1 cellular context compared by ENCODE assay signal in the genomic region with DNA sequence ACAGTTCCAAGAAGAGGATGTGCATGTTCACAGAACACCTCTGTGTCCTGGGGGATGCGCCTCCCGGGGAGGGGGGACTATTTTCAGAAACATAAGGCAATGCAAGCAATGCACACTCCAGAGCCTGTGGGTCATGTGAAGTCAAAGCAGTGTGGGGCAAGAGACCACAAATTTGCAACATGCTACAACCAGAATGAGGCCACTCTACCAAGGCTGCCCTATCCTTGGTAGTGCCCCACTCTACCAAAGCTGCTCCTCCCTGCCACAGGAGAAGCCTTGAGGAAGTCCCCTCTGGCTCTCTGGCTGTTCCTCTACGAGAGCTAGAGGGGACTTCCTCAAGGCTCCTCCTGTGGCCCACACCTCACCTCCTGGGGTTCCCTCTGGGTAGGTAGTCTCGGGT.
TF ChIP-seq lines count a peak whose summit lies in the region.

No MANE protein-coding gene starts in this region.

TF ChIP-seq in GM12878, 131 proteins besides CTCF, POLR2A, EP300 and RAD21 (continued from another document):
- TF ChIP-seq HCFC1 (IDR thresholded peaks at IDR 0.05; ENCODE audit: low read length): no peak
- no peak for TF ChIP-seq SMARCA5 (IDR thresholded peaks at IDR 0.05)
- no peak for TF ChIP-seq SUPT20H (IDR thresholded peaks at IDR 0.05; ENCODE audit: borderline replicate concordance, control insufficient read depth, low read depth, low read length)
- no peak for TF ChIP-seq EED (IDR thresholded peaks at IDR 0.05; ENCODE audit: low read depth)
- no peak for TF ChIP-seq TAF1 (IDR thresholded peaks at IDR 0.05; ENCODE audit: borderline replicate concordance, low read depth, low read length)
- no peak for TF ChIP-seq POLR2AphosphoS2 (IDR thresholded peaks at IDR 0.05; ENCODE audit: low read depth, low read length)
- TF ChIP-seq, protein P1, sequence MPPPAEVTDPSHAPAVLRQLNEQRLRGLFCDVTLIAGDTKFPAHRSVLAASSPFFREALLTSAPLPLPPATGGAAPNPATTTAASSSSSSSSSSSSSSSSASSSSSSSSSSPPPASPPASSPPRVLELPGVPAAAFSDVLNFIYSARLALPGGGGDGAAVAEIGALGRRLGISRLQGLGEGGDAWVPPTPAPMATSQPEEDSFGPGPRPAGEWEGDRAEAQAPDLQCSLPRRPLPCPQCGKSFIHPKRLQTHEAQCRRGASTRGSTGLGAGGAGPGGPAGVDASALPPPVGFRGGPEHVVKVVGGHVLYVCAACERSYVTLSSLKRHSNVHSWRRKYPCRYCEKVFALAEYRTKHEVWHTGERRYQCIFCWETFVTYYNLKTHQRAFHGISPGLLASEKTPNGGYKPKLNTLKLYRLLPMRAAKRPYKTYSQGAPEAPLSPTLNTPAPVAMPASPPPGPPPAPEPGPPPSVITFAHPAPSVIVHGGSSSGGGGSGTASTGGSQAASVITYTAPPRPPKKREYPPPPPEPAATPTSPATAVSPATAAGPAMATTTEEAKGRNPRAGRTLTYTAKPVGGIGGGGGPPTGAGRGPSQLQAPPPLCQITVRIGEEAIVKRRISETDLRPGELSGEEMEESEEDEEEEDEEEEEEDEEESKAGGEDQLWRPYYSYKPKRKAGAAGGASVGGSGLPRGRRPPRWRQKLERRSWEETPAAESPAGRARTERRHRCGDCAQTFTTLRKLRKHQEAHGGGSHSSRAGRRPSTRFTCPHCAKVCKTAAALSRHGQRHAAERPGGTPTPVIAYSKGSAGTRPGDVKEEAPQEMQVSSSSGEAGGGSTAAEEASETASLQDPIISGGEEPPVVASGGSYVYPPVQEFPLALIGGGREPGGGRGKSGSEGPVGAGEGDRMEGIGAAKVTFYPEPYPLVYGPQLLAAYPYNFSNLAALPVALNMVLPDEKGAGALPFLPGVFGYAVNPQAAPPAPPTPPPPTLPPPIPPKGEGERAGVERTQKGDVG (CRISPR knock-in tag; IDR thresholded peaks at IDR 0.05): no peak
- TF ChIP-seq, protein P2, sequence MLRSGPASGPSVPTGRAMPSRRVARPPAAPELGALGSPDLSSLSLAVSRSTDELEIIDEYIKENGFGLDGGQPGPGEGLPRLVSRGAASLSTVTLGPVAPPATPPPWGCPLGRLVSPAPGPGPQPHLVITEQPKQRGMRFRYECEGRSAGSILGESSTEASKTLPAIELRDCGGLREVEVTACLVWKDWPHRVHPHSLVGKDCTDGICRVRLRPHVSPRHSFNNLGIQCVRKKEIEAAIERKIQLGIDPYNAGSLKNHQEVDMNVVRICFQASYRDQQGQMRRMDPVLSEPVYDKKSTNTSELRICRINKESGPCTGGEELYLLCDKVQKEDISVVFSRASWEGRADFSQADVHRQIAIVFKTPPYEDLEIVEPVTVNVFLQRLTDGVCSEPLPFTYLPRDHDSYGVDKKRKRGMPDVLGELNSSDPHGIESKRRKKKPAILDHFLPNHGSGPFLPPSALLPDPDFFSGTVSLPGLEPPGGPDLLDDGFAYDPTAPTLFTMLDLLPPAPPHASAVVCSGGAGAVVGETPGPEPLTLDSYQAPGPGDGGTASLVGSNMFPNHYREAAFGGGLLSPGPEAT (IDR thresholded peaks at IDR 0.05; ENCODE audit: low read depth): no peak
- no peak for TF ChIP-seq SRF (IDR thresholded peaks at IDR 0.05; ENCODE audit: low read depth in 2 of 2, low read length in 2 of 2)
- TF ChIP-seq YBX1 (IDR thresholded peaks at IDR 0.05): no peak
- TF ChIP-seq, protein P3, sequence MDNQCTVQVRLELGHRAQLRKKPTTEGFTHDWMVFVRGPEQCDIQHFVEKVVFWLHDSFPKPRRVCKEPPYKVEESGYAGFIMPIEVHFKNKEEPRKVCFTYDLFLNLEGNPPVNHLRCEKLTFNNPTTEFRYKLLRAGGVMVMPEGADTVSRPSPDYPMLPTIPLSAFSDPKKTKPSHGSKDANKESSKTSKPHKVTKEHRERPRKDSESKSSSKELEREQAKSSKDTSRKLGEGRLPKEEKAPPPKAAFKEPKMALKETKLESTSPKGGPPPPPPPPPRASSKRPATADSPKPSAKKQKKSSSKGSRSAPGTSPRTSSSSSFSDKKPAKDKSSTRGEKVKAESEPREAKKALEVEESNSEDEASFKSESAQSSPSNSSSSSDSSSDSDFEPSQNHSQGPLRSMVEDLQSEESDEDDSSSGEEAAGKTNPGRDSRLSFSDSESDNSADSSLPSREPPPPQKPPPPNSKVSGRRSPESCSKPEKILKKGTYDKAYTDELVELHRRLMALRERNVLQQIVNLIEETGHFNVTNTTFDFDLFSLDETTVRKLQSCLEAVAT (IDR thresholded peaks at IDR 0.05): no peak
- no peak for TF ChIP-seq MTA3 (IDR thresholded peaks at IDR 0.05; ENCODE audit: borderline replicate concordance, low read length)
